ENCODE assay signal across 2 cellular contexts in the genomic region with DNA sequence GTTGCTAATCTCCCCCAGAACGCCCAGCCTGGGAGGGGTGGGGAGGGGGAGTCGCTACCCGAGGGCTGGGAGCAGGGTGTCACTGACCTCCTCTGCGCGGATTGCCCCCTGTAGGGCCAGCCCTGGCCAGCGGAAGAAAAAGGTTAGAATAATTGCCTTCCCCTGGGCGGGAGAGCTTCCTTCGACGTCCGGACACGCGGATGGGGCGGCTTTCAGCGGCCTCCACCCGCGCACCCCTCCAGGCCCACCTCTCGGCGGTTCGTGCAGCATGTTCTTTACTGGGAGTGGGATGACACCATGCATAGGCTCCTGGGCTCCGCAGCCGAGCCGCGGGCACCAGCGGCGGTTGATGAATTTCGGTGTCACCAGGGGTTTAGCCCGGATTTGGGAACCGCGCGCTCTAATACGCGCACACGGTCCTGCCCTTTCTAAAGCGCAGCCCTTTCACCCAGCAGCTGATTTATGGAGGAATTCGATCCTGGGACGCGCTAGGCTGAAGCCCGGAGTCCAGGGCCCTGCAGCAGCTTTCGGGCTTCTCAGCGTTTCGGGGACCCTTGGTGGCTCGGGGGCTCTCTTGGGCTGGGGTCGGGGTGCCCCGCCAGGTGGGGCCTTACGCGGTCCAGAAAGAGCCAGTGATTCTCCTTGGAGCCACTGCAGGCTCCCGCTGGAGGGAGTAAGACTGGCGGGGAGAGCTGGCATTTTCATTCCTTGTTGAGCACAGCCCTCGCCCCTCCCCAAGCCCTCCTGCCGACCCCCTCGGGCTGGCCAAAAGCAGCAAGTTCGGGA.
A peak's percentile ranks its signal among the peaks of the same experiment; 100 is the strongest.
TF ChIP-seq lines count a peak whose summit lies in the region.

No MANE protein-coding gene starts in this region.

TF ChIP-seq in H1, 55 proteins besides CTCF, POLR2A, EP300 and RAD21 (continues in another document):
- TF ChIP-seq BRCA1 (IDR thresholded peaks at IDR 0.05; ENCODE audit: low read depth, low read length) (no peak), RBBP5 (IDR thresholded peaks at IDR 0.05; ENCODE audit: borderline replicate concordance, low read depth, low read length) (no peak), ZNF274 (IDR thresholded peaks at IDR 0.05; ENCODE audit: borderline replicate concordance, extremely low read depth, low read length) (no peak), CHD1 (IDR thresholded peaks at IDR 0.05; ENCODE audit: low read depth, low read length) (no peak), SIX5 (IDR thresholded peaks at IDR 0.05; ENCODE audit: low read depth, low read length) (no peak), JUN (IDR thresholded peaks at IDR 0.05; ENCODE audit: low read depth, low read length) (no peak), PHF8 (conservative IDR thresholded peaks at IDR 0.05; ENCODE audit: low read depth, low read length) (no peak), RXRA (IDR thresholded peaks at IDR 0.05; ENCODE audit: insufficient read depth, low read depth, low read length) (no peak), TEAD4 (IDR thresholded peaks at IDR 0.05; ENCODE audit: low read depth, low read length) (no peak), POLR2AphosphoS5 (IDR thresholded peaks at IDR 0.05; ENCODE audit: low read depth, low read length) (no peak), BCL11A (IDR thresholded peaks at IDR 0.05; ENCODE audit: low read depth in 2 of 2, low read length in 2 of 2) (no peak), CREB1 (IDR thresholded peaks at IDR 0.05) (0 out of 2 replicates have a peak, but pooled peaks have one; percentile 8)
- TF ChIP-seq, protein P1, sequence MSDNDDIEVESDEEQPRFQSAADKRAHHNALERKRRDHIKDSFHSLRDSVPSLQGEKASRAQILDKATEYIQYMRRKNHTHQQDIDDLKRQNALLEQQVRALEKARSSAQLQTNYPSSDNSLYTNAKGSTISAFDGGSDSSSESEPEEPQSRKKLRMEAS (IDR thresholded peaks at IDR 0.05) = peak; percentile 91
- TF ChIP-seq, protein P2, sequence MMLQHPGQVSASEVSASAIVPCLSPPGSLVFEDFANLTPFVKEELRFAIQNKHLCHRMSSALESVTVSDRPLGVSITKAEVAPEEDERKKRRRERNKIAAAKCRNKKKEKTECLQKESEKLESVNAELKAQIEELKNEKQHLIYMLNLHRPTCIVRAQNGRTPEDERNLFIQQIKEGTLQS (IDR thresholded peaks at IDR 0.05; ENCODE audit: insufficient read depth, low read depth, low read length) = no peak
- TF ChIP-seq, protein P3, sequence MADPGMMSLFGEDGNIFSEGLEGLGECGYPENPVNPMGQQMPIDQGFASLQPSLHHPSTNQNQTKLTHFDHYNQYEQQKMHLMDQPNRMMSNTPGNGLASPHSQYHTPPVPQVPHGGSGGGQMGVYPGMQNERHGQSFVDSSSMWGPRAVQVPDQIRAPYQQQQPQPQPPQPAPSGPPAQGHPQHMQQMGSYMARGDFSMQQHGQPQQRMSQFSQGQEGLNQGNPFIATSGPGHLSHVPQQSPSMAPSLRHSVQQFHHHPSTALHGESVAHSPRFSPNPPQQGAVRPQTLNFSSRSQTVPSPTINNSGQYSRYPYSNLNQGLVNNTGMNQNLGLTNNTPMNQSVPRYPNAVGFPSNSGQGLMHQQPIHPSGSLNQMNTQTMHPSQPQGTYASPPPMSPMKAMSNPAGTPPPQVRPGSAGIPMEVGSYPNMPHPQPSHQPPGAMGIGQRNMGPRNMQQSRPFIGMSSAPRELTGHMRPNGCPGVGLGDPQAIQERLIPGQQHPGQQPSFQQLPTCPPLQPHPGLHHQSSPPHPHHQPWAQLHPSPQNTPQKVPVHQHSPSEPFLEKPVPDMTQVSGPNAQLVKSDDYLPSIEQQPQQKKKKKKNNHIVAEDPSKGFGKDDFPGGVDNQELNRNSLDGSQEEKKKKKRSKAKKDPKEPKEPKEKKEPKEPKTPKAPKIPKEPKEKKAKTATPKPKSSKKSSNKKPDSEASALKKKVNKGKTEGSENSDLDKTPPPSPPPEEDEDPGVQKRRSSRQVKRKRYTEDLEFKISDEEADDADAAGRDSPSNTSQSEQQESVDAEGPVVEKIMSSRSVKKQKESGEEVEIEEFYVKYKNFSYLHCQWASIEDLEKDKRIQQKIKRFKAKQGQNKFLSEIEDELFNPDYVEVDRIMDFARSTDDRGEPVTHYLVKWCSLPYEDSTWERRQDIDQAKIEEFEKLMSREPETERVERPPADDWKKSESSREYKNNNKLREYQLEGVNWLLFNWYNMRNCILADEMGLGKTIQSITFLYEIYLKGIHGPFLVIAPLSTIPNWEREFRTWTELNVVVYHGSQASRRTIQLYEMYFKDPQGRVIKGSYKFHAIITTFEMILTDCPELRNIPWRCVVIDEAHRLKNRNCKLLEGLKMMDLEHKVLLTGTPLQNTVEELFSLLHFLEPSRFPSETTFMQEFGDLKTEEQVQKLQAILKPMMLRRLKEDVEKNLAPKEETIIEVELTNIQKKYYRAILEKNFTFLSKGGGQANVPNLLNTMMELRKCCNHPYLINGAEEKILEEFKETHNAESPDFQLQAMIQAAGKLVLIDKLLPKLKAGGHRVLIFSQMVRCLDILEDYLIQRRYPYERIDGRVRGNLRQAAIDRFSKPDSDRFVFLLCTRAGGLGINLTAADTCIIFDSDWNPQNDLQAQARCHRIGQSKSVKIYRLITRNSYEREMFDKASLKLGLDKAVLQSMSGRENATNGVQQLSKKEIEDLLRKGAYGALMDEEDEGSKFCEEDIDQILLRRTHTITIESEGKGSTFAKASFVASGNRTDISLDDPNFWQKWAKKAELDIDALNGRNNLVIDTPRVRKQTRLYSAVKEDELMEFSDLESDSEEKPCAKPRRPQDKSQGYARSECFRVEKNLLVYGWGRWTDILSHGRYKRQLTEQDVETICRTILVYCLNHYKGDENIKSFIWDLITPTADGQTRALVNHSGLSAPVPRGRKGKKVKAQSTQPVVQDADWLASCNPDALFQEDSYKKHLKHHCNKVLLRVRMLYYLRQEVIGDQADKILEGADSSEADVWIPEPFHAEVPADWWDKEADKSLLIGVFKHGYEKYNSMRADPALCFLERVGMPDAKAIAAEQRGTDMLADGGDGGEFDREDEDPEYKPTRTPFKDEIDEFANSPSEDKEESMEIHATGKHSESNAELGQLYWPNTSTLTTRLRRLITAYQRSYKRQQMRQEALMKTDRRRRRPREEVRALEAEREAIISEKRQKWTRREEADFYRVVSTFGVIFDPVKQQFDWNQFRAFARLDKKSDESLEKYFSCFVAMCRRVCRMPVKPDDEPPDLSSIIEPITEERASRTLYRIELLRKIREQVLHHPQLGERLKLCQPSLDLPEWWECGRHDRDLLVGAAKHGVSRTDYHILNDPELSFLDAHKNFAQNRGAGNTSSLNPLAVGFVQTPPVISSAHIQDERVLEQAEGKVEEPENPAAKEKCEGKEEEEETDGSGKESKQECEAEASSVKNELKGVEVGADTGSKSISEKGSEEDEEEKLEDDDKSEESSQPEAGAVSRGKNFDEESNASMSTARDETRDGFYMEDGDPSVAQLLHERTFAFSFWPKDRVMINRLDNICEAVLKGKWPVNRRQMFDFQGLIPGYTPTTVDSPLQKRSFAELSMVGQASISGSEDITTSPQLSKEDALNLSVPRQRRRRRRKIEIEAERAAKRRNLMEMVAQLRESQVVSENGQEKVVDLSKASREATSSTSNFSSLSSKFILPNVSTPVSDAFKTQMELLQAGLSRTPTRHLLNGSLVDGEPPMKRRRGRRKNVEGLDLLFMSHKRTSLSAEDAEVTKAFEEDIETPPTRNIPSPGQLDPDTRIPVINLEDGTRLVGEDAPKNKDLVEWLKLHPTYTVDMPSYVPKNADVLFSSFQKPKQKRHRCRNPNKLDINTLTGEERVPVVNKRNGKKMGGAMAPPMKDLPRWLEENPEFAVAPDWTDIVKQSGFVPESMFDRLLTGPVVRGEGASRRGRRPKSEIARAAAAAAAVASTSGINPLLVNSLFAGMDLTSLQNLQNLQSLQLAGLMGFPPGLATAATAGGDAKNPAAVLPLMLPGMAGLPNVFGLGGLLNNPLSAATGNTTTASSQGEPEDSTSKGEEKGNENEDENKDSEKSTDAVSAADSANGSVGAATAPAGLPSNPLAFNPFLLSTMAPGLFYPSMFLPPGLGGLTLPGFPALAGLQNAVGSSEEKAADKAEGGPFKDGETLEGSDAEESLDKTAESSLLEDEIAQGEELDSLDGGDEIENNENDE (IDR thresholded peaks at IDR 0.05; ENCODE audit: insufficient replicate concordance, low read length) = no peak

TF ChIP-seq in neural cell, 6 proteins besides CTCF, POLR2A, EP300 and RAD21:
- no peak for TF ChIP-seq SMC3 (conservative IDR thresholded peaks at IDR 0.05; ENCODE audit: poor library complexity)
- TF ChIP-seq MXI1 (conservative IDR thresholded peaks at IDR 0.05; ENCODE audit: poor library complexity, severe bottlenecking) = no peak
- peak; percentile 48 for TF ChIP-seq POLR2AphosphoS5 (IDR thresholded peaks at IDR 0.05)
